In the genomic region with DNA sequence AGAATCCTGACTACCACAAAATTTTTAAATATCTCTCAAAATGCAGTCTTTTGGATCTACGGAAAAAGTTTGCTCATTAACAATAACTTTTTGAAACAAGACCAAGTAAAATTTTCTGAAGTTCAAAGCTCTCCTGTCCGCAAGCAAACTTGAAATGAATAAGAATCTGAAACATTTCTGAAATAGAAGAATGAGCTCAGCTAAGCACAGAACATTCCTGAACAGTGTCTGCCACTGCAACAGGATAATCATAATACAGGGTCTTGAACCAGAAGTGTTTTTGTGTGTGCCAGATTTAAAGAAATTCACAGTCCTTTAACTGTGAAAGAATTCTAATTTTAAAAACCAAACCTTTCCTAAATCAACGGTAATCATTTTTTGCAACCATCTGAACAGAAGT, we compare ENCODE assay signal across 25 cellular contexts.
"Had no signal": no experiment of that assay in that cellular context is flagged by ENCODE, and none has a peak within 500 bp of the region (broad histone marks: within the 10 kb centered on the region; RNA-seq: fewer than 3 reads in every experiment).

No MANE protein-coding gene starts in this region.

- H3K9me3 ChIP-seq: SJCRH30 had no signal

- DNase-seq: activated CD4-positive, alpha-beta T cell treated with anti-CD3 and anti-CD28 coated beads for 48 hours; activated CD4-positive, alpha-beta T cell treated with anti-CD3 and anti-CD28 coated beads, Interleukin-2, amount 50 U/mL, for 4 hours; activated CD4-positive, CD25-positive, alpha-beta regulatory T cell treated with anti-CD3 and anti-CD28 coated beads, Interleukin-2, amount 50 U/mL, for 72 hours; activated CD8-positive, alpha-beta memory T cell treated with anti-CD3 and anti-CD28 coated beads, Interleukin-2, amount 50 U/mL, for 48 hours; activated CD8-positive, alpha-beta T cell treated with anti-CD3 and anti-CD28 coated beads, Interleukin-2, amount 10 ng/mL, durations not matched to agents 7 days and 5 days; activated T-cell treated with anti-CD3 and anti-CD28 coated beads, Interleukin-2, amount 50 U/mL, for 1 hour; amygdala; cerebellar nuclear complex; Kasumi-1; KBM-7; NCI-H1105 treated with DMSO at 0.1 percent for 48 hours; NCI-H1436 treated with DMSO at 0.1 percent for 48 hours; NCI-H187; NCI-H2081; NCI-H446; NCI-H524; NK-92 treated with Interleukin-12 subunit alpha and Interleukin-12 subunit beta, amount 100 ng/mL, for 24 hours; OCI-M1; RPMI8226; SJCRH30; SW 1271 had no signal

- H3K4me3 ChIP-seq: SJCRH30 had no signal

- H3K27me3 ChIP-seq: SJCRH30 had no signal

- H3K4me1 ChIP-seq: SJCRH30 had no signal

- H3K27ac ChIP-seq: SJCRH30 had no signal

- H3K36me3 ChIP-seq: SJCRH30 had no signal

- ATAC-seq: activated CD8-positive, alpha-beta T cell treated with anti-CD3 and anti-CD28 coated beads, Interleukin-2, amount 10 ng/mL, durations not matched to agents 7 days and 5 days; Panc1; Right ventricle myocardium inferior; SK-N-SH treated with all-trans-retinoic acid at 6 μM for 48 hours; WTC11 had no signal
